Comparison of ENCODE assay signal across 8 cellular contexts in genomic region chr16:11327277-11328171, GRCh38. TPM values are rescaled to one million over a fixed set of nuclear protein-coding genes. Genes with fewer than 3 reads are reported as not detected.
A peak's percentile ranks its signal among the peaks of the same experiment; 100 is the strongest.
DNase-seq lines count a peak whose midpoint lies in the region; ATAC-seq and TF ChIP-seq lines count a peak whose summit lies in the region.

No MANE protein-coding gene starts in this region.

- DNase-seq in EH (ENCODE audit: low read depth), result peak; percentile 20
- DNase-seq in immature natural killer cell, result peak in 1 of 3 donors; percentile 24
- no peak for DNase-seq in brain microvascular endothelial cell
- DNase-seq in lower leg skin (ENCODE audit: low spot score in 2 of 2), result no peak
- DNase-seq in Ammon's horn (ENCODE audit: low spot score), result no peak

- 0 out of 2 replicates have a peak, but pooled peaks cover 6% of the 10 kb centered on the region for H3K9me3 ChIP-seq in OCI-LY1 (ENCODE audit: low read length)

- peaks cover 18% of the 10 kb centered on the region; the same call in 1 of the 2 replicates for H3K27me3 ChIP-seq in OCI-LY1 (ENCODE audit: insufficient read depth, low read length)
- H3K27me3 ChIP-seq in brain microvascular endothelial cell (replicated peaks), result no peaks in the 10 kb centered on the region

- 75% methylated on average over 22 to 23 of the region's 23 CpGs for WGBS in lower leg skin, 2 donors

- H3K36me3 Mint-ChIP-seq in immature natural killer cell, result no peaks in the 10 kb centered on the region

- H3K4me2 ChIP-seq in OCI-LY1 (ENCODE audit: low read length), result peak overlapping the region; percentile 50

- peak overlapping the region in 3 of 5 donors; percentile 33 to 46 (median 33) for H3K4me3 Mint-ChIP-seq in immature natural killer cell

- no peaks in the 10 kb centered on the region for H4K20me1 ChIP-seq in OCI-LY1 (ENCODE audit: insufficient read depth, low read length)

- H3K79me2 ChIP-seq in OCI-LY1 (ENCODE audit: insufficient read depth, low read length), result no peaks in the 10 kb centered on the region

- no peaks in the 10 kb centered on the region for H3K9me2 ChIP-seq in OCI-LY1 (ENCODE audit: low read depth, low read length)

- H3K4me1 ChIP-seq in OCI-LY1 (ENCODE audit: insufficient read depth, low read length, severe bottlenecking), result peaks cover 30% of the 10 kb centered on the region

- ATAC-seq in GM19438 (IDR thresholded peaks at IDR 0.05; ENCODE audit: low read depth, unreplicated experiment) (peak; percentile 34), HG03460 (IDR thresholded peaks at IDR 0.05; ENCODE audit: unreplicated experiment) (no peak)

- H3K9ac ChIP-seq in OCI-LY1 (ENCODE audit: low read length), result no peak overlapping the region

- no peaks in the 10 kb centered on the region for H3F3A ChIP-seq in OCI-LY1 (ENCODE audit: insufficient read depth, low read length)

- H3K4me3 ChIP-seq in OCI-LY1 (ENCODE audit: low read depth, low read length, poor library complexity, severe bottlenecking), result peak overlapping the region; percentile 26
- no peak overlapping the region for H3K4me3 ChIP-seq in brain microvascular endothelial cell (ENCODE audit: low read depth, low read length)
- no peak overlapping the region for H3K4me3 ChIP-seq in lower leg skin (ENCODE audit: low read depth, poor library complexity, severe bottlenecking)

- H3K27ac Mint-ChIP-seq in immature natural killer cell, result no peak overlapping the region

- in situ Hi-C loops in brain microvascular endothelial cell (cut with HindIII; ENCODE audit: low pct_ligation_motif_present, low sequenced_read_pairs), result no loop called here

- peaks cover 3 to 35% (median 26%) of the 10 kb centered on the region in 3 donors for H3K27me3 Mint-ChIP-seq in immature natural killer cell (ENCODE audit: low read depth in 3 of 3)

- TF ChIP-seq CTCF in OCI-LY1 (IDR thresholded peaks at IDR 0.05; ENCODE audit: low read length) (no peak), brain microvascular endothelial cell (IDR thresholded peaks at IDR 0.05; ENCODE audit: low read depth, low read length, missing control alignments) (no peak), lower leg skin (IDR thresholded peaks at IDR 0.05) (no peak)

- no peak overlapping the region for H2AFZ ChIP-seq in OCI-LY1 (ENCODE audit: low read length)

- peaks cover 0 to 2% (median 0%) of the 10 kb centered on the region in 6 donors for H3K9me3 Mint-ChIP-seq in immature natural killer cell

- peaks cover 18 to 28% of the 10 kb centered on the region in 2 donors for H3K4me1 Mint-ChIP-seq in immature natural killer cell

- H3K27ac ChIP-seq in OCI-LY1 (ENCODE audit: low read depth, low read length, poor library complexity, severe bottlenecking) (no peak overlapping the region), brain microvascular endothelial cell (no peak overlapping the region)

- intact Hi-C loops in lower leg skin (cut with DNase I; ENCODE audit: low total_unique reads), result no loop called here

- H3K36me3 ChIP-seq in OCI-LY1 (ENCODE audit: insufficient read depth, low read length) (peaks cover 10% of the 10 kb centered on the region; the same call in 1 of the 2 replicates), brain microvascular endothelial cell (replicated peaks) (no peaks in the 10 kb centered on the region)

- TF ChIP-seq POLR2A in lower leg skin (IDR thresholded peaks at IDR 0.05), result no peak

RNA-seq across cellular contexts. Expression of gene RMI2, which starts 17.7 kb away (rescaled TPM):
- 1 to 10 TPM; 1.6 to 5.5 (median 5.2) TPM for polyA plus RNA-seq in immature natural killer cell
- 10 to 100 TPM in 1 of 4 donors, 1 to 10 TPM in 3; 5.9 to 12.7 (median 7.9) TPM for total RNA-seq in lower leg skin

RNA-seq across cellular contexts. Expression of gene PRM1, which starts 46.4 kb away (rescaled TPM):
- polyA plus RNA-seq in immature natural killer cell, result not detected
- total RNA-seq in lower leg skin, result not detected

RNA-seq across cellular contexts. Expression of gene PRM2, which starts 51.2 kb away (rescaled TPM):
- not detected for polyA plus RNA-seq in immature natural killer cell
- 1 to 10 TPM in 1 of 4 donors, not detected in 3; 2.3 TPM for total RNA-seq in lower leg skin

RNA-seq across cellular contexts. Expression of gene PRM3, which starts 54.1 kb away (rescaled TPM):
- polyA plus RNA-seq in immature natural killer cell, result not detected
- total RNA-seq in lower leg skin, result not detected

RNA-seq across cellular contexts. Expression of gene TNP2, which starts 58.4 kb away (rescaled TPM):
- not detected for polyA plus RNA-seq in immature natural killer cell
- total RNA-seq in lower leg skin, result not detected
